8 cellular contexts compared by ENCODE assay signal in the genomic region with DNA sequence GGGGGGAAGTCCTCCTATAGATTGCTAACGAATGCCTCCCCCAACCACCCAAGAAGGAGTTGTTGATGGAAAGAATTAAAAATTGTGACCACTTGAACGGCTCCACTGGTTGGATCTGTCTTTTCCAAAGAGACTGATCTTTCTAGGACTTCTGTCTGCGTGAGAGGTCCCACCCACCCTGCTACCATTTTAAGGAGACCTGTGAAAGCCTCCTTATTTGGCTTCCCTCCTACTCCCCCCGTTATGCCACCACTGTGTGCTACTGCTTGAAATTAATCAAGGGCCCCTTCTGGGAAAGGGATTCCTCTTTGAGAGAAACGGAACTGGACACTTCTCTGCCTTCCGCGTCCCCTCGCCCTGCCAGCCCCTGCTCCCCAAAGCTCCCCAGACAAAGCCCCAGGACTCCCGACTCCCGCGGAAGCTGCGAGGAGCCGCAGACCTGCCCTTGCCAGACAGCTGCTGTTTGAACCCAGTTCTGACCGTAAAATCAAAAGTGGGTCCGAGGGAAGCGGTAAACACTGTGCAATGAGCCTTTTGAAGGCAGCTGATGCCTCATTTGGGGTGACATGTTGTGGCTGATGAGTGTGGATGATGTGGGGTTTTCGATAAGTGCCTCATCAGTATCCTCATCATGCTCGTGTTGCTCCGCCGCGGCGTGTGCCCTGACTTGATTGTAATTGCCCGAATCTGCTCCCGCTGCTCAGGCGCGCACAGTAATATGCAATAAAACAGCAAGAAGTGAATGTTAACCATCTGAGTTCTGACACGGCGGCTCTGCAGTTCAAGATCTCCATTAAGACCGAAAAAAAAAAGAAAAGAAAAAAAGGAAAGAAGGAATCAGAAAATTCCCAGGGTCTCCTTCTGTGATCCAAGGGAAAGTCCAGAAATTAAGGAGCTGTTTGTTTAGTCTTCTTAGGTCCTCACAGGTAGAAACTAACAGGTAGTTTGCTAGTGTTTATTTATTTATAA.
A peak's percentile ranks its signal among the peaks of the same experiment; 100 is the strongest.
DNase-seq lines count a peak whose midpoint lies in the region; ATAC-seq and TF ChIP-seq lines count a peak whose summit lies in the region.

No MANE protein-coding gene starts in this region.

- ATAC-seq in GM21529 (IDR thresholded peaks at IDR 0.05; ENCODE audit: unreplicated experiment) (no peak), HG03378 (IDR thresholded peaks at IDR 0.05; ENCODE audit: unreplicated experiment) (no peak)

- no peak for TF ChIP-seq CTCF in WI38 (IDR thresholded peaks at IDR 0.05; ENCODE audit: low read depth, low read length)
- no peak for TF ChIP-seq CTCF in fibroblast of pulmonary artery (IDR thresholded peaks at IDR 0.05; ENCODE audit: low read length, missing control alignments)

- H3K4me3 ChIP-seq in WI38 (ENCODE audit: low read depth, low read length) (peak overlapping the region; percentile 47), fibroblast of pulmonary artery (replicated peaks; ENCODE audit: low read depth, low read length) (peak overlapping the region; percentile 36), skeletal muscle cell (ENCODE audit: low read depth, low read length) (peak overlapping the region; percentile 40)

- DNase-seq in DMS53 (lab: John Stamatoyannopoulos, UW) (peak; percentile 75), fibroblast of pulmonary artery (ENCODE audit: low read depth) (peak; percentile 7), skeletal muscle cell (ENCODE audit: low read depth) (no peak), islet precursor cell (no peak), GF-D8 (lab: John Stamatoyannopoulos, UW) (no peak)

Comparison
In these comparisons a context has a peak if more than half of its experiments do, and no peak if none do; other contexts are left out.
1. DNase-seq: peak in DMS53 (single experiment) and fibroblast of pulmonary artery (single experiment); none in skeletal muscle cell (single experiment), islet precursor cell (single experiment) and GF-D8 (single experiment).
2. Peak in every context shown above with its lines, with median percentiles within 50 percentile points of each other: H3K4me3 ChIP-seq.